8 cellular contexts compared by ENCODE assay signal in the genomic region with DNA sequence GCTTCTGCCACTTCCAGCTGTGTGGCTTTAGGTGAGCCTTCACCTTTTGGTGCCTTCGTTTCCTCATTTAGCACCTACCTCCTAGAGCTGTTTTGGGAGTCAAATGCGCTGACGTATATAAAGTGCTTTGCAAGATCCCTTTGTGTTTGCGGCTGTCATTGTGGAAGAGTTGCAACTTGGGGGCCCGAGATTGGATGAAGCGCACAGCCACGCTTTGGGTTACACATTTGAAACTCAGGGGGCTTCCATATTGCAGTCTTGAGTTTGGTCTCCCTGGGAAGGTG. TPM values are rescaled to one million over a fixed set of nuclear protein-coding genes. Genes with fewer than 3 reads are reported as not detected.
DNase-seq lines count a peak whose midpoint lies in the region; TF ChIP-seq lines count a peak whose summit lies in the region.

No MANE protein-coding gene starts in this region.

- peak overlapping the region; percentile 81 for H3K4me3 Mint-ChIP-seq in activated naive CD4-positive, alpha-beta T cell treated with anti-CD3 and anti-CD28 coated beads for 36 hours
- H3K4me3 Mint-ChIP-seq in activated T-helper 2 cell treated with anti-CD3 and anti-CD28 coated beads, Interferon-gamma antibody, Interleukin-2, Interleukin-4, amounts not matched to agents 10 μg/mL and 5 μg/mL and 100 μg/mL, durations not matched to agents 14 hours and 24 hours and 36 hours (ENCODE audit: low read depth), result peak overlapping the region; percentile 89

- H3K4me1 Mint-ChIP-seq in activated naive CD4-positive, alpha-beta T cell treated with anti-CD3 and anti-CD28 coated beads for 36 hours (ENCODE audit: low read depth), result peaks cover 62% of the 10 kb centered on the region
- H3K4me1 Mint-ChIP-seq in activated T-helper 2 cell treated with anti-CD3 and anti-CD28 coated beads, Interferon-gamma antibody, Interleukin-2, Interleukin-4, amounts not matched to agents 10 μg/mL and 5 μg/mL and 100 μg/mL, durations not matched to agents 14 hours and 24 hours and 36 hours (ENCODE audit: low read depth), result peaks cover 31% of the 10 kb centered on the region

- no peak for DNase-seq in activated naive CD4-positive, alpha-beta T cell treated with anti-CD3 and anti-CD28 coated beads for 36 hours
- no peak for DNase-seq in activated naive CD4-positive, alpha-beta T cell treated with Interleukin-2 at 50 U/mL for 16 hours
- DNase-seq in activated T-helper 2 cell treated with anti-CD3 and anti-CD28 coated beads, Interferon-gamma antibody, Interleukin-2, Interleukin-4, amounts not matched to agents 10 μg/mL and 5 μg/mL and 100 μg/mL, durations not matched to agents 14 hours and 24 hours and 36 hours (ENCODE audit: low spot score), result no peak
- DNase-seq in kidney epithelial cell (ENCODE audit: low read depth) (no peak), transverse colon (no peak), NCI-H82 treated with DMSO at 0.1 percent for 48 hours (lab: John Stamatoyannopoulos, UW; ENCODE audit: unreplicated experiment) (no peak), kidney tubule cell (ENCODE audit: low spot score) (no peak)
- no peak for DNase-seq in stimulated activated CD4-positive, alpha-beta T cell treated with anti-CD3 and anti-CD28 coated beads, Interleukin-2, amount 100 ng/mL, for 24 hours

- H3K27me3 Mint-ChIP-seq in activated naive CD4-positive, alpha-beta T cell treated with anti-CD3 and anti-CD28 coated beads for 36 hours (ENCODE audit: low read depth), result no peaks in the 10 kb centered on the region
- no peaks in the 10 kb centered on the region for H3K27me3 Mint-ChIP-seq in activated T-helper 2 cell treated with anti-CD3 and anti-CD28 coated beads, Interferon-gamma antibody, Interleukin-2, Interleukin-4, amounts not matched to agents 10 μg/mL and 5 μg/mL and 100 μg/mL, durations not matched to agents 14 hours and 24 hours and 36 hours (ENCODE audit: low read depth)

- peak overlapping the region; percentile 89 to 93 (median 92) for H3K27ac ChIP-seq in transverse colon

- H3K36me3 ChIP-seq in kidney epithelial cell (ENCODE audit: control insufficient read depth, insufficient read depth, low read length) (no peaks in the 10 kb centered on the region), transverse colon (no peaks in the 10 kb centered on the region)

- intact Hi-C loops in activated naive CD4-positive, alpha-beta T cell treated with anti-CD3 and anti-CD28 coated beads for 36 hours (cut with micrococcal nuclease), result loop anchor here (1.0 to 10.0 kb wide), 3 partner anchors 96 to 735 kb away; a partner anchor contains a TSS
- intact Hi-C loops in activated T-helper 2 cell treated with anti-CD3 and anti-CD28 coated beads, Interferon-gamma antibody, Interleukin-2, Interleukin-4, amounts not matched to agents 10 μg/mL and 5 μg/mL and 100 μg/mL, durations not matched to agents 14 hours and 24 hours and 36 hours (cut with micrococcal nuclease), result loop anchor here (1.0 to 5.0 kb wide), 2 partner anchors 172 to 602 kb away; a partner anchor contains a TSS
- intact Hi-C loops in transverse colon (cut with DNase I; ENCODE audit: low total_unique reads), result loop anchor here (10.0 kb wide), 1 partner anchor 255 kb away; a partner anchor contains a TSS

- no peaks in the 10 kb centered on the region for H3K9me3 Mint-ChIP-seq in activated naive CD4-positive, alpha-beta T cell treated with anti-CD3 and anti-CD28 coated beads for 36 hours
- H3K9me3 Mint-ChIP-seq in activated T-helper 2 cell treated with anti-CD3 and anti-CD28 coated beads, Interferon-gamma antibody, Interleukin-2, Interleukin-4, amounts not matched to agents 10 μg/mL and 5 μg/mL and 100 μg/mL, durations not matched to agents 14 hours and 24 hours and 36 hours, result no peaks in the 10 kb centered on the region

- H3K4me3 ChIP-seq in kidney epithelial cell (ENCODE audit: low read depth, low read length) (peak overlapping the region; percentile 81), transverse colon (peak overlapping the region; percentile 69 to 98 (median 92))

- 1% methylated on average over 7 of the region's 7 CpGs; no CpG with 5 or more reads in 1 of the 2 donors for WGBS in transverse colon (ENCODE audit: low coverage in 1 of 2), 2 donors

- H3K27me3 ChIP-seq in kidney epithelial cell (ENCODE audit: control insufficient read depth, insufficient read depth, low read length) (no peaks in the 10 kb centered on the region), transverse colon (no peaks in the 10 kb centered on the region)

- TF ChIP-seq POLR2A in transverse colon (IDR thresholded peaks at IDR 0.05), result no peak

- no peak for TF ChIP-seq EP300 in transverse colon (IDR thresholded peaks at IDR 0.05; ENCODE audit: low read depth)

- H3K4me1 ChIP-seq in transverse colon, result peaks cover 41 to 69% (median 57%) of the 10 kb centered on the region in 4 donors

- H3K9me3 ChIP-seq in transverse colon, result no peaks in the 10 kb centered on the region

- CTCF ChIA-PET in activated naive CD4-positive, alpha-beta T cell treated with anti-CD3 and anti-CD28 coated beads for 36 hours (lab: Charles Lee), result interaction anchor here (0.5 to 0.7 kb wide), 2 partner anchors 45 to 254 kb away, joined by 3 to 4 read pairs; no protein-coding TSS in a partner anchor

- peak overlapping the region; percentile 82 for H3K27ac Mint-ChIP-seq in activated naive CD4-positive, alpha-beta T cell treated with anti-CD3 and anti-CD28 coated beads for 36 hours
- peak overlapping the region; percentile 85 for H3K27ac Mint-ChIP-seq in activated T-helper 2 cell treated with anti-CD3 and anti-CD28 coated beads, Interferon-gamma antibody, Interleukin-2, Interleukin-4, amounts not matched to agents 10 μg/mL and 5 μg/mL and 100 μg/mL, durations not matched to agents 14 hours and 24 hours and 36 hours

- TF ChIP-seq CTCF in kidney epithelial cell (IDR thresholded peaks at IDR 0.05; ENCODE audit: insufficient read depth, low read length, poor library complexity, severe bottlenecking) (no peak), transverse colon (IDR thresholded peaks at IDR 0.05) (no peak)

- in situ Hi-C loops in transverse colon (cut with MboI; ENCODE audit: low pct_ligation_motif_present in 1 of 4, low pct_unique_long_range_greater_than_20kb in 1 of 4, low sequenced_read_pairs in 3 of 4), result loop anchor here in 2 of 4 donors (10.0 kb wide), 1 partner anchor 255 kb away; a partner anchor contains a TSS

- H3K36me3 Mint-ChIP-seq in activated naive CD4-positive, alpha-beta T cell treated with anti-CD3 and anti-CD28 coated beads for 36 hours (ENCODE audit: low read depth), result peaks cover 11% of the 10 kb centered on the region
- H3K36me3 Mint-ChIP-seq in activated T-helper 2 cell treated with anti-CD3 and anti-CD28 coated beads, Interferon-gamma antibody, Interleukin-2, Interleukin-4, amounts not matched to agents 10 μg/mL and 5 μg/mL and 100 μg/mL, durations not matched to agents 14 hours and 24 hours and 36 hours (ENCODE audit: low read depth), result peaks cover 32% of the 10 kb centered on the region

RNA-seq across cellular contexts. Expression of a gene that starts 0.6 kb away (rescaled TPM):
- 100 to 1,000 TPM; 159 to 177 TPM for total RNA-seq in activated naive CD4-positive, alpha-beta T cell treated with anti-CD3 and anti-CD28 coated beads for 36 hours
- 161 and 168 TPM in 2 replicates for total RNA-seq in activated T-helper 2 cell treated with anti-CD3 and anti-CD28 coated beads, Interferon-gamma antibody, Interleukin-2, Interleukin-4, amounts not matched to agents 10 μg/mL and 5 μg/mL and 100 μg/mL, durations not matched to agents 14 hours and 24 hours and 36 hours
- total RNA-seq in kidney epithelial cell (250 and 289 TPM in 2 replicates), transverse colon (100 to 1,000 TPM in 3 of 4 donors, 10 to 100 TPM in 1; 77.4 to 225 (median 184) TPM)

RNA-seq across cellular contexts. Expression of a gene that starts 4.8 kb away (rescaled TPM):
- total RNA-seq in activated naive CD4-positive, alpha-beta T cell treated with anti-CD3 and anti-CD28 coated beads for 36 hours, result 10 to 100 TPM; 26.8 to 27.7 TPM
- total RNA-seq in activated T-helper 2 cell treated with anti-CD3 and anti-CD28 coated beads, Interferon-gamma antibody, Interleukin-2, Interleukin-4, amounts not matched to agents 10 μg/mL and 5 μg/mL and 100 μg/mL, durations not matched to agents 14 hours and 24 hours and 36 hours, result 20.3 and 21.3 TPM in 2 replicates
- total RNA-seq in kidney epithelial cell (13.0 and 14.9 TPM in 2 replicates), transverse colon (10 to 100 TPM; 12.0 to 36.0 (median 18.4) TPM)

RNA-seq across cellular contexts. Expression of a gene that starts 13.6 kb away (rescaled TPM):
- 1 to 10 TPM; 5.1 to 5.9 TPM for total RNA-seq in activated naive CD4-positive, alpha-beta T cell treated with anti-CD3 and anti-CD28 coated beads for 36 hours
- total RNA-seq in activated T-helper 2 cell treated with anti-CD3 and anti-CD28 coated beads, Interferon-gamma antibody, Interleukin-2, Interleukin-4, amounts not matched to agents 10 μg/mL and 5 μg/mL and 100 μg/mL, durations not matched to agents 14 hours and 24 hours and 36 hours, result 4.4 and 5.4 TPM in 2 replicates
- total RNA-seq in kidney epithelial cell, result 10.6 and 12.3 TPM in 2 replicates
- 10 to 100 TPM in 1 of 4 donors, 1 to 10 TPM in 2, under 1 TPM in 1; 0.40 to 15.3 (median 9.2) TPM for total RNA-seq in transverse colon
